Comparison of ENCODE assay signal across 19 cellular contexts in the genomic region with DNA sequence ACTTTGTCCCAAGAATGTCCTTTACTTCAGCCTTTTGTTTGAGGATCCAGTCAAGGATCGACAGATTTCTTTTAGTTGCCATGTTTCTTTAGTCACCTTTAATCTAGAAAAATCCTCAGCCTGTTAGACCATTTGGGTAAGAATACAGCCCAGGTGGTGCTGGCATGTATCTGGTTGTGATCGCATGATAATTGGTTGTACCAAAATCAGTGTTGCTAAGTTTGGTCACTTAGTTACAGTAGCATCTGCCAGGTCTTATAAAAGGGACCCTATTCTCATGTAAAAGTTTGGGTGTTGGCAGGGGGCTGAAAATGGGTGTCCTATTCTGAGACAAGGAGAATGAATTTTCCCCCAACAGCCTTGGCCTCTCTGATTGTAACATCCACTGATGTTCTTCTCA.
DNase-seq lines count a peak whose midpoint lies in the region; ATAC-seq, FAIRE-seq and TF ChIP-seq lines count a peak whose summit lies in the region.
"Had no signal": no experiment of that assay in that cellular context is flagged by ENCODE, and none has a peak within 500 bp of the region (broad histone marks: within the 10 kb centered on the region; RNA-seq: fewer than 3 reads in every experiment).

No MANE protein-coding gene starts in this region.

- ATAC-seq in CD8-positive, alpha-beta T cell, result no peak
- no peak for ATAC-seq in K562
- ATAC-seq in GM18511 (IDR thresholded peaks at IDR 0.05; ENCODE audit: unreplicated experiment), result no peak
- ATAC-seq: esophagus mucosa, gastrocnemius medialis had no signal

- TF ChIP-seq RAD21 in K562 (CRISPR knock-in tag; conservative IDR thresholded peaks at IDR 0.05 in 1 of 2, IDR thresholded peaks at IDR 0.05 in 1 of 2), result no peak

- no peaks in the 10 kb centered on the region for H3K9me3 Mint-ChIP-seq in activated T-cell treated with anti-CD3 and anti-CD28 coated beads, Interleukin-2, amount 50 U/mL, for 24 hours
- H3K9me3 Mint-ChIP-seq in CD8-positive, alpha-beta T cell, result no peaks in the 10 kb centered on the region
- peaks cover 4% of the 10 kb centered on the region for H3K9me3 Mint-ChIP-seq in progenitor cell of endocrine pancreas (ENCODE audit: low read depth)
- H3K9me3 Mint-ChIP-seq: activated T-cell treated with anti-CD3 and anti-CD28 coated beads, Interleukin-2, amount 50 U/mL, for 4 hours had no signal

- no peaks in the 10 kb centered on the region for H3K9me1 ChIP-seq in K562 (ENCODE audit: control insufficient read depth, insufficient read depth, low read length)

- intact Hi-C loops in CD8-positive, alpha-beta T cell (cut with DNase I, micrococcal nuclease), result loop anchor here in 1 of 2 experiments (1.0 kb wide), 1 partner anchor 8 kb away; no protein-coding TSS in a partner anchor
- intact Hi-C loops in K562 (cut with micrococcal nuclease), result no loop called here

- no peak overlapping the region for H2AFZ ChIP-seq in K562 (ENCODE audit: low read depth, low read length)

- 0% methylated on average over 2 of the region's 2 CpGs for WGBS in K562 (ENCODE audit: insufficient coverage, low coverage, missing lambda C conversion rate)

- POLR2A ChIA-PET in CD8-positive, alpha-beta T cell (lab: Charles Lee), result interaction anchor here (0.7 to 1.8 kb wide), 4 partner anchors 15 to 68 kb away, joined by 3 to 6 read pairs (median 4); no protein-coding TSS in a partner anchor
- POLR2A ChIA-PET in K562 (lab: Yijun Ruan, JAX), result no interaction called here

- H3K27me3 Mint-ChIP-seq in activated T-cell treated with anti-CD3 and anti-CD28 coated beads, Interleukin-2, amount 50 U/mL, for 24 hours, result no peaks in the 10 kb centered on the region
- H3K27me3 Mint-ChIP-seq in CD8-positive, alpha-beta T cell (ENCODE audit: low read depth), result no peaks in the 10 kb centered on the region
- no peaks in the 10 kb centered on the region for H3K27me3 Mint-ChIP-seq in progenitor cell of endocrine pancreas

- H3K9me3 ChIP-seq in CD8-positive, alpha-beta T cell (ENCODE audit: low read length), result no peaks in the 10 kb centered on the region
- no peaks in the 10 kb centered on the region for H3K9me3 ChIP-seq in K562 (replicated peaks; ENCODE audit: control insufficient read depth, insufficient read depth, low read depth, low read length)
- H3K9me3 ChIP-seq: gastrocnemius medialis, SK-N-SH had no signal

- TF ChIP-seq CTCF in CD8-positive, alpha-beta T cell (IDR thresholded peaks at IDR 0.05), result no peak
- TF ChIP-seq CTCF in K562 (IDR thresholded peaks at IDR 0.05 in 2 of 3, conservative IDR thresholded peaks at IDR 0.05 in 1 of 3; ENCODE audit: insufficient read depth in 2 of 3, low read depth in 1 of 3, low read length in 3 of 3), result no peak
- no peak for TF ChIP-seq CTCF in progenitor cell of endocrine pancreas (IDR thresholded peaks at IDR 0.05; ENCODE audit: unreplicated experiment)

- no peaks in the 10 kb centered on the region for H4K20me1 ChIP-seq in K562 (replicated peaks; ENCODE audit: control insufficient read depth, insufficient read depth, low read length)

- no peak for TF ChIP-seq EP300 in K562 (IDR thresholded peaks at IDR 0.05; ENCODE audit: low read length)

- no peak overlapping the region for H3K4me3 ChIP-seq in CD8-positive, alpha-beta T cell (ENCODE audit: low read depth, low read length)
- H3K4me3 ChIP-seq in K562, result no peak overlapping the region
- H3K4me3 ChIP-seq: cardiac muscle cell, gastrocnemius medialis had no signal

- TF ChIP-seq POLR2A in K562 (conservative IDR thresholded peaks at IDR 0.05), result no peak

- no peak overlapping the region for H3K4me3 Mint-ChIP-seq in activated T-cell treated with anti-CD3 and anti-CD28 coated beads, Interleukin-2, amount 50 U/mL, for 24 hours
- no peak overlapping the region for H3K4me3 Mint-ChIP-seq in CD8-positive, alpha-beta T cell
- H3K4me3 Mint-ChIP-seq in progenitor cell of endocrine pancreas (ENCODE audit: low read depth), result no peak overlapping the region

- no peaks in the 10 kb centered on the region for H3K36me3 Mint-ChIP-seq in activated T-cell treated with anti-CD3 and anti-CD28 coated beads, Interleukin-2, amount 50 U/mL, for 24 hours (ENCODE audit: low read depth)
- H3K36me3 Mint-ChIP-seq in CD8-positive, alpha-beta T cell, result no peaks in the 10 kb centered on the region
- H3K36me3 Mint-ChIP-seq in progenitor cell of endocrine pancreas (ENCODE audit: insufficient read depth), result peaks cover 12% of the 10 kb centered on the region

- H3K27ac ChIP-seq in CD8-positive, alpha-beta T cell (ENCODE audit: low read depth, low read length), result no peak overlapping the region
- no peak overlapping the region for H3K27ac ChIP-seq in K562 (ENCODE audit: extremely low read depth, low read depth, low read length)
- H3K27ac ChIP-seq: cardiac muscle cell had no signal

- no peaks in the 10 kb centered on the region for H3K36me3 ChIP-seq in CD8-positive, alpha-beta T cell (ENCODE audit: insufficient read depth, low read length)
- H3K36me3 ChIP-seq in K562 (ENCODE audit: control insufficient read depth, insufficient read depth, low read length), result no peaks in the 10 kb centered on the region
- H3K36me3 ChIP-seq: cardiac muscle cell, gastrocnemius medialis had no signal

- CTCF ChIA-PET in CD8-positive, alpha-beta T cell (lab: Charles Lee), result interaction anchor here (1.1 to 4.1 kb wide), 5 partner anchors 15 to 164 kb away, joined by 3 to 20 read pairs (median 4); no protein-coding TSS in a partner anchor
- CTCF ChIA-PET in K562 (lab: Yijun Ruan, JAX; ENCODE audit: low intra/inter-chr PET ratio), result no interaction called here

- H3K4me1 ChIP-seq in CD8-positive, alpha-beta T cell (ENCODE audit: insufficient read depth, low read length), result peaks cover 25% of the 10 kb centered on the region
- no peaks in the 10 kb centered on the region for H3K4me1 ChIP-seq in K562 (replicated peaks in 1 of 2; ENCODE audit: control insufficient read depth in 2 of 2, insufficient read depth in 2 of 2, low read length in 2 of 2)
- H3K4me1 ChIP-seq: gastrocnemius medialis had no signal

- peak overlapping the region; percentile 57 for H3K27ac Mint-ChIP-seq in activated T-cell treated with anti-CD3 and anti-CD28 coated beads, Interleukin-2, amount 50 U/mL, for 24 hours
- H3K27ac Mint-ChIP-seq in CD8-positive, alpha-beta T cell, result peak overlapping the region; percentile 49
- peak overlapping the region; percentile 89 for H3K27ac Mint-ChIP-seq in progenitor cell of endocrine pancreas

- H3K27me3 ChIP-seq in CD8-positive, alpha-beta T cell (ENCODE audit: insufficient read depth, low read length), result no peaks in the 10 kb centered on the region
- H3K27me3 ChIP-seq in K562 (ENCODE audit: control insufficient read depth in 2 of 2, insufficient read depth in 2 of 2, low read length in 2 of 2), result peaks cover 6 to 10% of the 10 kb centered on the region in 2 experiments; a peak in 3 of 5 replicates
- H3K27me3 ChIP-seq: cardiac muscle cell, gastrocnemius medialis had no signal

- H3K9ac ChIP-seq in K562 (ENCODE audit: insufficient read depth in 1 of 2, low read depth in 2 of 2, low read length in 2 of 2), result no peak overlapping the region
- H3K9ac ChIP-seq: SK-N-SH had no signal

- peak; percentile 11 for FAIRE-seq in K562 (lab: Jason Lieb, UNC)

- in situ Hi-C loops in K562 (cut with MboI), result no loop called here

- no TSS peak for BruUV-seq in K562 (replicated peaks; lab: Mats Ljungman, UMichigan)

- peaks cover 58% of the 10 kb centered on the region for H3K4me1 Mint-ChIP-seq in activated T-cell treated with anti-CD3 and anti-CD28 coated beads, Interleukin-2, amount 50 U/mL, for 24 hours (ENCODE audit: low read depth)
- peaks cover 29% of the 10 kb centered on the region for H3K4me1 Mint-ChIP-seq in CD8-positive, alpha-beta T cell (ENCODE audit: low read depth)
- peaks cover 39% of the 10 kb centered on the region for H3K4me1 Mint-ChIP-seq in progenitor cell of endocrine pancreas (ENCODE audit: low read depth)

- H3K79me2 ChIP-seq in K562 (ENCODE audit: control insufficient read depth, insufficient read depth, low read length), result no peaks in the 10 kb centered on the region

- DNase-seq in activated T-cell treated with anti-CD3 and anti-CD28 coated beads, Interleukin-2, amount 50 U/mL, for 24 hours, result no peak
- DNase-seq in activated T-cell treated with anti-CD3 and anti-CD28 coated beads, Interleukin-2, amount 50 U/mL, for 48 hours, result no peak
- no peak for DNase-seq in CD8-positive, alpha-beta T cell
- DNase-seq in K562 (ENCODE audit: extremely low read depth in 1 of 4, low spot score in 3 of 4) (no peak), progenitor cell of endocrine pancreas (ENCODE audit: low spot score, unreplicated experiment) (no peak), NCI-H2227 (lab: John Stamatoyannopoulos, UW; ENCODE audit: unreplicated experiment) (no peak), HPDE6-E6E7 (ENCODE audit: extremely low spot score) (no peak)
- DNase-seq: activated T-cell treated with anti-CD3 and anti-CD28 coated beads, Interleukin-2, amount 50 U/mL, for 4 hours; DMS79 treated with DMSO at 0.1 percent for 48 hours; gastrocnemius medialis; KG1; left ventricle myocardium superior; MV-4-11; NCI-H446 treated with DMSO at 0.1 percent for 48 hours; SK-N-SH; stimulated activated CD4-positive, alpha-beta T cell treated with anti-CD3 and anti-CD28 coated beads, Interleukin-15, amount 100 ng/mL, for 24 hours had no signal

- H3K4me2 ChIP-seq in K562 (ENCODE audit: insufficient read depth, low read length), result no peak overlapping the region
- H3K4me2 ChIP-seq: SK-N-SH had no signal

TF ChIP-seq in K562, 482 proteins besides CTCF, POLR2A, EP300 and RAD21:
- TF ChIP-seq LCOR (CRISPR knock-in tag; IDR thresholded peaks at IDR 0.05) (no peak), FOXK2 (conservative IDR thresholded peaks at IDR 0.05 in 1 of 2, IDR thresholded peaks at IDR 0.05 in 1 of 2; ENCODE audit: low read depth in 2 of 2) (no peak), ZNF695 (CRISPR knock-in tag; IDR thresholded peaks at IDR 0.05) (no peak), HEY1 (CRISPR knock-in tag; IDR thresholded peaks at IDR 0.05; ENCODE audit: borderline replicate concordance) (no peak), HNRNPLL (IDR thresholded peaks at IDR 0.05; ENCODE audit: low read depth, low read length, poor library complexity, severe bottlenecking) (no peak), ILF3 (IDR thresholded peaks at IDR 0.05; ENCODE audit: borderline replicate concordance) (no peak), NFE2L1 (tag; IDR thresholded peaks at IDR 0.05; ENCODE audit: borderline replicate concordance, low read depth) (no peak), ZNF311 (CRISPR knock-in tag; IDR thresholded peaks at IDR 0.05) (no peak), SP2 (IDR thresholded peaks at IDR 0.05; ENCODE audit: extremely low read depth, low read depth, low read length, poor library complexity, severe bottlenecking) (no peak)
